ENCODE assay signal across 1 cellular context in genomic region chr20:34621383-34622367, GRCh38.
TF ChIP-seq lines count a peak whose summit lies in the region.

No MANE protein-coding gene starts in this region.

TF ChIP-seq in HepG2, 621 proteins besides CTCF, POLR2A, EP300 and RAD21 (continued from another document and continues in another):
- TF ChIP-seq PAXIP1 (CRISPR knock-in tag; conservative IDR thresholded peaks at IDR 0.05) (peak; percentile 100), SKIL (CRISPR knock-in tag; IDR thresholded peaks at IDR 0.05; ENCODE audit: borderline replicate concordance) (peak; percentile 91), KLF6 (CRISPR knock-in tag; IDR thresholded peaks at IDR 0.05) (peak; percentile 90), ZNF34 (CRISPR knock-in tag; IDR thresholded peaks at IDR 0.05; ENCODE audit: borderline replicate concordance) (0 out of 2 replicates have a peak, but pooled peaks have one; percentile 46), TEF (CRISPR knock-in tag; IDR thresholded peaks at IDR 0.05) (peak; percentile 67; the same call in 1 of the 2 replicates), RARA (CRISPR knock-in tag; IDR thresholded peaks at IDR 0.05) (peak; percentile 92), ATF7-NPFF (CRISPR knock-in tag; IDR thresholded peaks at IDR 0.05; ENCODE audit: low read depth) (peak; percentile 35; the same call in 1 of the 2 replicates), ZNF775 (CRISPR knock-in tag; IDR thresholded peaks at IDR 0.05; ENCODE audit: borderline replicate concordance) (peak; percentile 95), PRDM4 (CRISPR knock-in tag; IDR thresholded peaks at IDR 0.05; ENCODE audit: borderline replicate concordance) (no peak), CENPBD1 (CRISPR knock-in tag; IDR thresholded peaks at IDR 0.05; ENCODE audit: borderline replicate concordance, low read depth) (0 out of 2 replicates have a peak, but pooled peaks have one; percentile 88), NFYB (CRISPR knock-in tag; IDR thresholded peaks at IDR 0.05) (no peak), EEA1 (CRISPR knock-in tag; IDR thresholded peaks at IDR 0.05; ENCODE audit: borderline replicate concordance) (0 out of 2 replicates have a peak, but pooled peaks have one; percentile 42), NFRKB (IDR thresholded peaks at IDR 0.05) (0 out of 2 replicates have a peak, but pooled peaks have one; percentile 7), ZFAT (CRISPR knock-in tag; conservative IDR thresholded peaks at IDR 0.05) (no peak), ZNF777 (CRISPR knock-in tag; IDR thresholded peaks at IDR 0.05) (peak; percentile 41; the same call in 1 of the 2 replicates), WIZ (CRISPR knock-in tag; IDR thresholded peaks at IDR 0.05) (peak; percentile 95; the same call in 1 of the 2 replicates), FIP1L1 (IDR thresholded peaks at IDR 0.05; ENCODE audit: borderline replicate concordance, insufficient read depth, low read depth, low read length) (no peak), FOSL1 (CRISPR knock-in tag; IDR thresholded peaks at IDR 0.05; ENCODE audit: borderline replicate concordance) (peak; percentile 99), ZBTB26 (CRISPR knock-in tag; IDR thresholded peaks at IDR 0.05; ENCODE audit: borderline replicate concordance) (no peak), TOE1 (CRISPR knock-in tag; IDR thresholded peaks at IDR 0.05) (no peak), ZNF362 (CRISPR knock-in tag; IDR thresholded peaks at IDR 0.05; ENCODE audit: borderline replicate concordance) (peak; percentile 52; the same call in 1 of the 2 replicates), CREB3 (CRISPR knock-in tag; IDR thresholded peaks at IDR 0.05) (peak; percentile 95; the same call in 1 of the 2 replicates), GTF3A (CRISPR knock-in tag; conservative IDR thresholded peaks at IDR 0.05) (peak; percentile 92), KLF16 (CRISPR knock-in tag; IDR thresholded peaks at IDR 0.05) (peak in 1 of 2 experiments; percentile 99; a peak in 2 of 4 replicates), ZSCAN5A (CRISPR knock-in tag; IDR thresholded peaks at IDR 0.05; ENCODE audit: borderline replicate concordance) (no peak), SAFB2 (CRISPR knock-in tag; IDR thresholded peaks at IDR 0.05; ENCODE audit: borderline replicate concordance, low read depth) (peak; percentile 53; the same call in 1 of the 2 replicates), TIGD3 (CRISPR knock-in tag; IDR thresholded peaks at IDR 0.05; ENCODE audit: borderline replicate concordance) (peak; percentile 71; the same call in 1 of the 2 replicates), ZNF549 (CRISPR knock-in tag; IDR thresholded peaks at IDR 0.05) (no peak), ZFP37 (CRISPR knock-in tag; IDR thresholded peaks at IDR 0.05; ENCODE audit: borderline replicate concordance) (peak; percentile 96), SKI (IDR thresholded peaks at IDR 0.05; ENCODE audit: partially characterized antibody) (peak; percentile 75), MBD4 (IDR thresholded peaks at IDR 0.05; ENCODE audit: borderline replicate concordance, low read length) (peak; percentile 92), RFXANK (CRISPR knock-in tag; IDR thresholded peaks at IDR 0.05) (no peak), DMTF1 (CRISPR knock-in tag; IDR thresholded peaks at IDR 0.05) (0 out of 2 replicates have a peak, but pooled peaks have one; percentile 9), YY1 (IDR thresholded peaks at IDR 0.05; ENCODE audit: insufficient read depth, insufficient replicate concordance, low read depth, low read length) (peak; percentile 50)
